Comparison of ENCODE assay signal across 8 cellular contexts in genomic region chr2:113173563-113174368, GRCh38. TPM values are rescaled to one million over a fixed set of nuclear protein-coding genes. Genes with fewer than 3 reads are reported as not detected.
DNase-seq lines count a peak whose midpoint lies in the region; ATAC-seq and TF ChIP-seq lines count a peak whose summit lies in the region.

PSD4 (plus strand) TSS chr2:113173971; CDS start chr2:113182457, 8,486 bp downstream.

- no peaks in the 10 kb centered on the region for H3K9me3 ChIP-seq in DOHH2 (ENCODE audit: control insufficient read depth, insufficient read depth, low read length)
- H3K9me3 ChIP-seq in Loucy (ENCODE audit: insufficient read depth, low read depth, low read length): no peaks in the 10 kb centered on the region

- peaks cover 37% of the 10 kb centered on the region for H3K4me1 ChIP-seq in DOHH2 (ENCODE audit: control insufficient read depth, low read length)
- peaks cover 48% of the 10 kb centered on the region for H3K4me1 ChIP-seq in Loucy (ENCODE audit: insufficient read depth, low read length, poor library complexity, severe bottlenecking)

- POLR2A ChIA-PET in activated CD8-positive, alpha-beta T cell treated with anti-CD3 and anti-CD28 coated beads, Interleukin-2, amount 10 ng/mL, durations not matched to agents 7 days and 5 days (lab: Charles Lee): interaction anchor here (0.6 to 5.9 kb wide), 21 partner anchors 9 to 590 kb away, joined by 3 to 81 read pairs (median 5); no protein-coding TSS in a partner anchor

- peak within 1 kb of the TSS; percentile 98 for H3K9ac ChIP-seq in Loucy (ENCODE audit: low read depth, low read length, poor library complexity, severe bottlenecking)

- H3K36me3 ChIP-seq in DOHH2 (ENCODE audit: control insufficient read depth, low read length): peaks cover 45% of the 10 kb centered on the region
- no peaks in the 10 kb centered on the region for H3K36me3 ChIP-seq in Loucy (ENCODE audit: insufficient read depth, low read length)
- H3K36me3 ChIP-seq in brain microvascular endothelial cell (replicated peaks): no peaks in the 10 kb centered on the region

- peak; percentile 96 for DNase-seq in activated CD8-positive, alpha-beta T cell treated with anti-CD3 and anti-CD28 coated beads, Interleukin-2, amount 10 ng/mL, durations not matched to agents 7 days and 5 days
- DNase-seq in globus pallidus (ENCODE audit: low spot score) (peak; percentile 27), SK-N-DZ (ENCODE audit: low spot score) (no peak), brain microvascular endothelial cell (no peak)
- DNase-seq in stimulated activated CD4-positive, alpha-beta T cell treated with anti-CD3 and anti-CD28 coated beads, Interleukin-15, amount 100 ng/mL, for 48 hours (ENCODE audit: low read depth in 2 of 2): peak; percentile 83 to 84

- H3K27ac Mint-ChIP-seq in activated CD8-positive, alpha-beta T cell treated with anti-CD3 and anti-CD28 coated beads, Interleukin-2, amount 10 ng/mL, durations not matched to agents 7 days and 5 days: peak within 1 kb of the TSS; percentile 91

- H3K79me2 ChIP-seq in DOHH2 (ENCODE audit: control insufficient read depth, low read length): peaks cover 56% of the 10 kb centered on the region
- H3K79me2 ChIP-seq in Loucy (ENCODE audit: insufficient read depth, low read length): peaks cover 49% of the 10 kb centered on the region

- peaks cover 5% of the 10 kb centered on the region for H3K9me3 Mint-ChIP-seq in activated CD8-positive, alpha-beta T cell treated with anti-CD3 and anti-CD28 coated beads, Interleukin-2, amount 10 ng/mL, durations not matched to agents 7 days and 5 days (ENCODE audit: insufficient read depth)

- H3K9me2 ChIP-seq in DOHH2 (replicated peaks; ENCODE audit: control insufficient read depth, low read length) (no peaks in the 10 kb centered on the region), Loucy (replicated peaks; ENCODE audit: low read depth, low read length) (no peaks in the 10 kb centered on the region)

- H3K4me2 ChIP-seq in DOHH2 (ENCODE audit: low read length): peak within 1 kb of the TSS; percentile 100
- peak within 1 kb of the TSS; percentile 100 for H3K4me2 ChIP-seq in Loucy (ENCODE audit: low read depth, low read length, poor library complexity, severe bottlenecking)

- peaks cover 2% of the 10 kb centered on the region for H3K27me3 Mint-ChIP-seq in activated CD8-positive, alpha-beta T cell treated with anti-CD3 and anti-CD28 coated beads, Interleukin-2, amount 10 ng/mL, durations not matched to agents 7 days and 5 days (ENCODE audit: low read depth)

- peak within 1 kb of the TSS; percentile 83 for H3K4me3 Mint-ChIP-seq in activated CD8-positive, alpha-beta T cell treated with anti-CD3 and anti-CD28 coated beads, Interleukin-2, amount 10 ng/mL, durations not matched to agents 7 days and 5 days

- no peak for TF ChIP-seq CTCF in DOHH2 (IDR thresholded peaks at IDR 0.05; ENCODE audit: low read depth, low read length, poor library complexity, severe bottlenecking)
- no peak for TF ChIP-seq CTCF in Loucy (conservative IDR thresholded peaks at IDR 0.05; ENCODE audit: low read length)
- no peak for TF ChIP-seq CTCF in brain microvascular endothelial cell (IDR thresholded peaks at IDR 0.05; ENCODE audit: low read depth, low read length, missing control alignments)

- no peaks in the 10 kb centered on the region for H3K27me3 ChIP-seq in DOHH2 (ENCODE audit: control insufficient read depth, low read length)
- no peaks in the 10 kb centered on the region for H3K27me3 ChIP-seq in Loucy (ENCODE audit: insufficient read depth, low read length, poor library complexity, severe bottlenecking)
- H3K27me3 ChIP-seq in brain microvascular endothelial cell (replicated peaks): no peaks in the 10 kb centered on the region

- CTCF ChIA-PET in activated CD8-positive, alpha-beta T cell treated with anti-CD3 and anti-CD28 coated beads, Interleukin-2, amount 10 ng/mL, durations not matched to agents 7 days and 5 days (lab: Charles Lee): interaction anchor here (0.8 to 13.5 kb wide), 19 partner anchors 8 to 216 kb away, joined by 3 to 370 read pairs (median 6); no protein-coding TSS in a partner anchor

- H3F3A ChIP-seq in DOHH2 (ENCODE audit: control insufficient read depth, insufficient read depth) (peaks cover 11% of the 10 kb centered on the region), Loucy (ENCODE audit: low read depth) (no peaks in the 10 kb centered on the region)

- H3K36me3 Mint-ChIP-seq in activated CD8-positive, alpha-beta T cell treated with anti-CD3 and anti-CD28 coated beads, Interleukin-2, amount 10 ng/mL, durations not matched to agents 7 days and 5 days (ENCODE audit: low read depth): peaks cover 81% of the 10 kb centered on the region

- peak within 1 kb of the TSS; percentile 97 for H3K4me3 ChIP-seq in DOHH2 (ENCODE audit: low read length)
- peak within 1 kb of the TSS; percentile 97 for H3K4me3 ChIP-seq in Loucy (ENCODE audit: low read length, poor library complexity, severe bottlenecking)
- H3K4me3 ChIP-seq in brain microvascular endothelial cell (ENCODE audit: low read depth, low read length): no peak within 1 kb of the TSS

- peak; percentile 78 for ATAC-seq in GM21576 (IDR thresholded peaks at IDR 0.05; ENCODE audit: unreplicated experiment)
- peak; percentile 75 for ATAC-seq in activated CD8-positive, alpha-beta T cell treated with anti-CD3 and anti-CD28 coated beads, Interleukin-2, amount 10 ng/mL, durations not matched to agents 7 days and 5 days

- peak within 1 kb of the TSS; percentile 93 for H3K27ac ChIP-seq in DOHH2 (ENCODE audit: low read depth, low read length)
- H3K27ac ChIP-seq in brain microvascular endothelial cell: no peak within 1 kb of the TSS

- H4K20me1 ChIP-seq in DOHH2 (ENCODE audit: control insufficient read depth, insufficient read depth, low read depth, low read length): peaks cover 31% of the 10 kb centered on the region
- H4K20me1 ChIP-seq in Loucy (ENCODE audit: insufficient read depth, low read length, poor library complexity, severe bottlenecking): peaks cover 36% of the 10 kb centered on the region

- peaks cover 70% of the 10 kb centered on the region for H3K4me1 Mint-ChIP-seq in activated CD8-positive, alpha-beta T cell treated with anti-CD3 and anti-CD28 coated beads, Interleukin-2, amount 10 ng/mL, durations not matched to agents 7 days and 5 days (ENCODE audit: low read depth)

- in situ Hi-C loops in brain microvascular endothelial cell (cut with HindIII; ENCODE audit: low pct_ligation_motif_present, low sequenced_read_pairs): no loop called here

- H2AFZ ChIP-seq in Loucy (ENCODE audit: low read length): peak within 1 kb of the TSS; percentile 13; the same call in 1 of the 2 replicates

RNA-seq across cellular contexts. Expression of gene PSD4, which starts in this region (rescaled TPM):
- 100 to 1,000 TPM; 394 to 404 TPM for total RNA-seq in activated CD8-positive, alpha-beta T cell treated with anti-CD3 and anti-CD28 coated beads, Interleukin-2, amount 10 ng/mL, durations not matched to agents 7 days and 5 days
- polyA plus RNA-seq in SK-N-DZ (2014; cell fraction: cytosol; rRNA removed): not detected in 2 replicates
- polyA plus RNA-seq in SK-N-DZ (2014; cell fraction: nucleus; rRNA removed): not detected in 2 replicates

Comparison
In these comparisons a context has a peak if more than half of its experiments do, and no peak if none do; other contexts are left out.
1. DNase-seq: peak in activated CD8-positive, alpha-beta T cell treated with anti-CD3 and anti-CD28 coated beads, Interleukin-2, amount 10 ng/mL, durations not matched to agents 7 days and 5 days (single experiment), globus pallidus (single experiment) and stimulated activated CD4-positive, alpha-beta T cell treated with anti-CD3 and anti-CD28 coated beads, Interleukin-15, amount 100 ng/mL, for 48 hours (2 of 2); none in SK-N-DZ (single experiment) and brain microvascular endothelial cell (single experiment).